Comparison of ENCODE assay signal across 1 cellular context in genomic region chr19:11380653-11381534, GRCh38.
TF ChIP-seq lines count a peak whose summit lies in the region.

No MANE protein-coding gene starts in this region.

TF ChIP-seq in HepG2, 621 proteins besides CTCF, POLR2A, EP300 and RAD21 (continued from another document and continues in another):
- TF ChIP-seq, protein P1, sequence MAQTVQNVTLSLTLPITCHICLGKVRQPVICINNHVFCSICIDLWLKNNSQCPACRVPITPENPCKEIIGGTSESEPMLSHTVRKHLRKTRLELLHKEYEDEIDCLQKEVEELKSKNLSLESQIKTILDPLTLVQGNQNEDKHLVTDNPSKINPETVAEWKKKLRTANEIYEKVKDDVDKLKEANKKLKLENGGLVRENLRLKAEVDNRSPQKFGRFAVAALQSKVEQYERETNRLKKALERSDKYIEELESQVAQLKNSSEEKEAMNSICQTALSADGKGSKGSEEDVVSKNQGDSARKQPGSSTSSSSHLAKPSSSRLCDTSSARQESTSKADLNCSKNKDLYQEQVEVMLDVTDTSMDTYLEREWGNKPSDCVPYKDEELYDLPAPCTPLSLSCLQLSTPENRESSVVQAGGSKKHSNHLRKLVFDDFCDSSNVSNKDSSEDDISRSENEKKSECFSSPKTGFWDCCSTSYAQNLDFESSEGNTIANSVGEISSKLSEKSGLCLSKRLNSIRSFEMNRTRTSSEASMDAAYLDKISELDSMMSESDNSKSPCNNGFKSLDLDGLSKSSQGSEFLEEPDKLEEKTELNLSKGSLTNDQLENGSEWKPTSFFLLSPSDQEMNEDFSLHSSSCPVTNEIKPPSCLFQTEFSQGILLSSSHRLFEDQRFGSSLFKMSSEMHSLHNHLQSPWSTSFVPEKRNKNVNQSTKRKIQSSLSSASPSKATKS (CRISPR knock-in tag; IDR thresholded peaks at IDR 0.05), result no peak
- TF ChIP-seq ZNF44 (CRISPR knock-in tag; IDR thresholded peaks at IDR 0.05), result no peak
- peak; percentile 38; the same call in 1 of the 2 replicates for TF ChIP-seq NR2C2 (CRISPR knock-in tag; IDR thresholded peaks at IDR 0.05; ENCODE audit: borderline replicate concordance)
- TF ChIP-seq HDAC6 (IDR thresholded peaks at IDR 0.05; ENCODE audit: low read depth, low read length), result no peak
- TF ChIP-seq ZNF263 (CRISPR knock-in tag; IDR thresholded peaks at IDR 0.05), result peak; percentile 98
- TF ChIP-seq, protein P2, sequence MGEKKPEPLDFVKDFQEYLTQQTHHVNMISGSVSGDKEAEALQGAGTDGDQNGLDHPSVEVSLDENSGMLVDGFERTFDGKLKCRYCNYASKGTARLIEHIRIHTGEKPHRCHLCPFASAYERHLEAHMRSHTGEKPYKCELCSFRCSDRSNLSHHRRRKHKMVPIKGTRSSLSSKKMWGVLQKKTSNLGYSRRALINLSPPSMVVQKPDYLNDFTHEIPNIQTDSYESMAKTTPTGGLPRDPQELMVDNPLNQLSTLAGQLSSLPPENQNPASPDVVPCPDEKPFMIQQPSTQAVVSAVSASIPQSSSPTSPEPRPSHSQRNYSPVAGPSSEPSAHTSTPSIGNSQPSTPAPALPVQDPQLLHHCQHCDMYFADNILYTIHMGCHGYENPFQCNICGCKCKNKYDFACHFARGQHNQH (CRISPR knock-in tag; IDR thresholded peaks at IDR 0.05), result peak; percentile 52; the same call in 1 of the 2 replicates
- TF ChIP-seq SNRNP70 (IDR thresholded peaks at IDR 0.05; ENCODE audit: low read depth, low read length), result no peak
- TF ChIP-seq DR1 (CRISPR knock-in tag; IDR thresholded peaks at IDR 0.05), result peak; percentile 89
- TF ChIP-seq ZNF253 (CRISPR knock-in tag; IDR thresholded peaks at IDR 0.05; ENCODE audit: borderline replicate concordance), result no peak
- TF ChIP-seq NCOA5 (CRISPR knock-in tag; IDR thresholded peaks at IDR 0.05), result no peak
- no peak for TF ChIP-seq NR3C1 (CRISPR knock-in tag; IDR thresholded peaks at IDR 0.05)
- TF ChIP-seq ZSCAN22 (CRISPR knock-in tag; IDR thresholded peaks at IDR 0.05), result no peak
- TF ChIP-seq, protein P3, sequence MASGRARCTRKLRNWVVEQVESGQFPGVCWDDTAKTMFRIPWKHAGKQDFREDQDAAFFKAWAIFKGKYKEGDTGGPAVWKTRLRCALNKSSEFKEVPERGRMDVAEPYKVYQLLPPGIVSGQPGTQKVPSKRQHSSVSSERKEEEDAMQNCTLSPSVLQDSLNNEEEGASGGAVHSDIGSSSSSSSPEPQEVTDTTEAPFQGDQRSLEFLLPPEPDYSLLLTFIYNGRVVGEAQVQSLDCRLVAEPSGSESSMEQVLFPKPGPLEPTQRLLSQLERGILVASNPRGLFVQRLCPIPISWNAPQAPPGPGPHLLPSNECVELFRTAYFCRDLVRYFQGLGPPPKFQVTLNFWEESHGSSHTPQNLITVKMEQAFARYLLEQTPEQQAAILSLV (CRISPR knock-in tag; IDR thresholded peaks at IDR 0.05; ENCODE audit: borderline replicate concordance), result no peak; the same call in 1 of the 2 replicates
- TF ChIP-seq AKAP8 (CRISPR knock-in tag; IDR thresholded peaks at IDR 0.05), result peak; percentile 79; the same call in 1 of the 2 replicates
- TF ChIP-seq, protein P4, sequence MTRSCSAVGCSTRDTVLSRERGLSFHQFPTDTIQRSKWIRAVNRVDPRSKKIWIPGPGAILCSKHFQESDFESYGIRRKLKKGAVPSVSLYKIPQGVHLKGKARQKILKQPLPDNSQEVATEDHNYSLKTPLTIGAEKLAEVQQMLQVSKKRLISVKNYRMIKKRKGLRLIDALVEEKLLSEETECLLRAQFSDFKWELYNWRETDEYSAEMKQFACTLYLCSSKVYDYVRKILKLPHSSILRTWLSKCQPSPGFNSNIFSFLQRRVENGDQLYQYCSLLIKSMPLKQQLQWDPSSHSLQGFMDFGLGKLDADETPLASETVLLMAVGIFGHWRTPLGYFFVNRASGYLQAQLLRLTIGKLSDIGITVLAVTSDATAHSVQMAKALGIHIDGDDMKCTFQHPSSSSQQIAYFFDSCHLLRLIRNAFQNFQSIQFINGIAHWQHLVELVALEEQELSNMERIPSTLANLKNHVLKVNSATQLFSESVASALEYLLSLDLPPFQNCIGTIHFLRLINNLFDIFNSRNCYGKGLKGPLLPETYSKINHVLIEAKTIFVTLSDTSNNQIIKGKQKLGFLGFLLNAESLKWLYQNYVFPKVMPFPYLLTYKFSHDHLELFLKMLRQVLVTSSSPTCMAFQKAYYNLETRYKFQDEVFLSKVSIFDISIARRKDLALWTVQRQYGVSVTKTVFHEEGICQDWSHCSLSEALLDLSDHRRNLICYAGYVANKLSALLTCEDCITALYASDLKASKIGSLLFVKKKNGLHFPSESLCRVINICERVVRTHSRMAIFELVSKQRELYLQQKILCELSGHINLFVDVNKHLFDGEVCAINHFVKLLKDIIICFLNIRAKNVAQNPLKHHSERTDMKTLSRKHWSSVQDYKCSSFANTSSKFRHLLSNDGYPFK (CRISPR knock-in tag; IDR thresholded peaks at IDR 0.05; ENCODE audit: borderline replicate concordance), result peak; percentile 69; the same call in 1 of the 2 replicates
- no peak for TF ChIP-seq ISX (CRISPR knock-in tag; conservative IDR thresholded peaks at IDR 0.05)
- TF ChIP-seq POLR2AphosphoS2 (IDR thresholded peaks at IDR 0.05; ENCODE audit: low read depth, low read length), result no peak
- no peak for TF ChIP-seq TBP (CRISPR knock-in tag; IDR thresholded peaks at IDR 0.05)
- TF ChIP-seq SP2 (CRISPR knock-in tag; IDR thresholded peaks at IDR 0.05), result peak; percentile 93
- TF ChIP-seq JUNB (CRISPR knock-in tag; IDR thresholded peaks at IDR 0.05; ENCODE audit: borderline replicate concordance), result no peak
- peak; percentile 57; the same call in 1 of the 2 replicates for TF ChIP-seq KLF6 (CRISPR knock-in tag; IDR thresholded peaks at IDR 0.05)
- no peak for TF ChIP-seq PHF20 (CRISPR knock-in tag; IDR thresholded peaks at IDR 0.05)
- no peak for TF ChIP-seq KAT7 (CRISPR knock-in tag; IDR thresholded peaks at IDR 0.05; ENCODE audit: borderline replicate concordance)
- TF ChIP-seq HIC2 (CRISPR knock-in tag; IDR thresholded peaks at IDR 0.05; ENCODE audit: low read depth), result no peak
- TF ChIP-seq, protein P5, sequence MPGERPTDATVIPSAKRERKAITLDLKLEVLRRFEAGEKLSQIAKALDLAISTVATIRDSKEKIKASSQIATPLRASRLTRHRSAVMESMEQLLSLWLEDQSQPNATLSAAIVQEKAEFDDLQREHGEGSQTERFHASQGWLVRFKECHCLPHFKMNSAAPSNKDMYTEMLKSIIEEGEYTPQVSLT (CRISPR knock-in tag; IDR thresholded peaks at IDR 0.05; ENCODE audit: borderline replicate concordance, low read depth), result no peak
- TF ChIP-seq FOSL2 (CRISPR knock-in tag; IDR thresholded peaks at IDR 0.05), result peak; percentile 64
- peak; percentile 49; the same call in 1 of the 2 replicates for TF ChIP-seq ETV5 (CRISPR knock-in tag; IDR thresholded peaks at IDR 0.05; ENCODE audit: borderline replicate concordance)
- TF ChIP-seq ZNF687 (CRISPR knock-in tag; IDR thresholded peaks at IDR 0.05), result peak; percentile 90
- no peak for TF ChIP-seq USF2 (IDR thresholded peaks at IDR 0.05; ENCODE audit: low read depth, low read length)
- TF ChIP-seq USF2 (CRISPR knock-in tag; IDR thresholded peaks at IDR 0.05; ENCODE audit: borderline replicate concordance), result no peak
- TF ChIP-seq MED8 (CRISPR knock-in tag; IDR thresholded peaks at IDR 0.05; ENCODE audit: insufficient replicate concordance), result peak; percentile 24
- peak; percentile 82; the same call in 1 of the 2 replicates for TF ChIP-seq SNAPC2 (CRISPR knock-in tag; IDR thresholded peaks at IDR 0.05)
- TF ChIP-seq NFKB2 (CRISPR knock-in tag; IDR thresholded peaks at IDR 0.05; ENCODE audit: borderline replicate concordance), result no peak; the same call in 1 of the 2 replicates
- TF ChIP-seq TBX3 (IDR thresholded peaks at IDR 0.05; ENCODE audit: borderline replicate concordance), result no peak
- TF ChIP-seq CEBPZ (IDR thresholded peaks at IDR 0.05; ENCODE audit: low read length), result peak; percentile 50; the same call in 1 of the 2 replicates
- peak; percentile 75 for TF ChIP-seq PPARG (CRISPR knock-in tag; conservative IDR thresholded peaks at IDR 0.05)
- TF ChIP-seq PITX1 (CRISPR knock-in tag; IDR thresholded peaks at IDR 0.05), result peak; percentile 32; the same call in 1 of the 2 replicates
- no peak for TF ChIP-seq SNAPC5 (CRISPR knock-in tag; IDR thresholded peaks at IDR 0.05; ENCODE audit: borderline replicate concordance)
- TF ChIP-seq SP4 (CRISPR knock-in tag; IDR thresholded peaks at IDR 0.05), result peak; percentile 97
- no peak for TF ChIP-seq ZNF563 (CRISPR knock-in tag; IDR thresholded peaks at IDR 0.05)
- 0 out of 2 replicates have a peak, but pooled peaks have one; percentile 45 for TF ChIP-seq ZNF136 (CRISPR knock-in tag; IDR thresholded peaks at IDR 0.05; ENCODE audit: low read depth)
- no peak for TF ChIP-seq ZC3H4 (CRISPR knock-in tag; IDR thresholded peaks at IDR 0.05; ENCODE audit: borderline replicate concordance)
- peak; percentile 69 for TF ChIP-seq RXRA (CRISPR knock-in tag; IDR thresholded peaks at IDR 0.05)
- peak; percentile 51 for TF ChIP-seq HNRNPK (IDR thresholded peaks at IDR 0.05; ENCODE audit: low read depth, low read length, poor library complexity, severe bottlenecking)
